Comparison of ENCODE assay signal across 8 cellular contexts in genomic region chr1:176880954-176881595, GRCh38.
DNase-seq lines count a peak whose midpoint lies in the region; ATAC-seq and TF ChIP-seq lines count a peak whose summit lies in the region.

No MANE protein-coding gene starts in this region.

- no peaks in the 10 kb centered on the region for H3K27me3 ChIP-seq in brain microvascular endothelial cell (replicated peaks)

- peak; percentile 85 for TF ChIP-seq CTCF in brain microvascular endothelial cell (IDR thresholded peaks at IDR 0.05; ENCODE audit: low read depth, low read length, missing control alignments)

- DNase-seq in Ammon's horn (ENCODE audit: low spot score) (peak; percentile 84), KG1 (lab: John Stamatoyannopoulos, UW) (peak; percentile 6), RKO (ENCODE audit: low spot score) (peak; percentile 66), brain microvascular endothelial cell (peak; percentile 54), islet precursor cell (peak; percentile 87)
- peak; percentile 6 to 21 (median 10) for DNase-seq in stimulated activated CD4-positive, alpha-beta T cell treated with anti-CD3 and anti-CD28 coated beads, Interleukin-1b, Interleukin-23, amount 100 ng/mL, for 24 hours (ENCODE audit: low read depth in 4 of 4, low spot score in 1 of 4)
- DNase-seq in effector CD8-positive, alpha-beta T cell (lab: John Stamatoyannopoulos, UW), result no peak

- H3K36me3 ChIP-seq in brain microvascular endothelial cell (replicated peaks), result no peaks in the 10 kb centered on the region

- H3K27ac ChIP-seq in brain microvascular endothelial cell, result no peak overlapping the region

- ATAC-seq in GM18511 (IDR thresholded peaks at IDR 0.05; ENCODE audit: unreplicated experiment), result peak; percentile 77

- in situ Hi-C loops in brain microvascular endothelial cell (cut with HindIII; ENCODE audit: low pct_ligation_motif_present, low sequenced_read_pairs), result no loop called here

- no peak overlapping the region for H3K4me3 ChIP-seq in brain microvascular endothelial cell (ENCODE audit: low read depth, low read length)
